ENCODE assay signal across 8 cellular contexts in the genomic region with DNA sequence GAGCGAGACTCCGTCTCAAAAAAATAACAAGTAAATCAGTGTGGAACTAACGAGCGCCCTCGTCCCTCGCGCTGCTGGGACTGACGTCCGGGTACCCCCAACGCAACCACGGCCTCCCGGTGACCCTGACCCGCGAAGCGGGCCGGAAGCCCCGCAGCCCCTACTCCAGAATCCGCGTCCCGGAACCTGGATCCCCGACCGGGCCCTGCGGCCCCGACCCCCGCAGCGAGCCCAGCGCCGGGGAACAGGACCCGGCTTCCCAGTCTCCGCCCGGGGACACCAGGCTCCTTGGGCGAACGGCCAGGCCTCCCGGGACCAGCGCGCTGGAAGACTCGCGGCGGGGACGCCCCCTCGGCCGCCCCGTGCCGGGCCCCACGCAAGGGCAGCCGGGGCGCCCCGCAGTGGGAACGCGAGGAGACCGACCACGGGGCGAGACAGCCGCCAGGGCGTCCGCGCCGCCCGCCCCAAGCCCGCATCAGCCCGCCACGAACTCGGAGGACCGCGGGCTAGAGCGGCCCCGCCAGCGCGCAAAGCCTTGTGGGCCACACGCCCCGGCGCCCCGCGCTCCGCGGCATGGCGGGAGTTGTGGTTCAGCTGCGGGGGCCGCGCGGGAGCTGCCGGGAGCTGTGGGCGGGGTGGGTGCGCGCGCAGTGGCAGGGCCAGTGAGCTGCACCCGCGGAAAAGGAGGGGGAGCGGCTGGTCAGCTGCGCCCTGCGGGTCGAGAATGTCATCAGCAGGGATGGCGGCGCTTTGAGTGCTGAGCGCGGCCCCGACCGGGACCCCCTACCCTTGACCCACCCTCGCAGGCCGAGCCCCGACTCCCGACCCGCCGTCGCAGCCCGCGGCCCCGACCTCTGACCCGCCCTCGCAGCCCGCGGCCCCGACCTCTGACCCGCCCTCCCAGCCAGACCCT. TPM values are rescaled to one million over a fixed set of nuclear protein-coding genes. Genes with fewer than 3 reads are reported as not detected.
A peak's percentile ranks its signal among the peaks of the same experiment; 100 is the strongest.
DNase-seq lines count a peak whose midpoint lies in the region; ATAC-seq and TF ChIP-seq lines count a peak whose summit lies in the region.

No MANE protein-coding gene starts in this region.

- peaks cover 7% of the 10 kb centered on the region for H3K9me3 Mint-ChIP-seq in activated naive CD4-positive, alpha-beta T cell treated with anti-CD3 and anti-CD28 coated beads, Interleukin-2, amount 10 ng/mL, durations not matched to agents 7 days and 5 days

- H3K27ac Mint-ChIP-seq in activated naive CD4-positive, alpha-beta T cell treated with anti-CD3 and anti-CD28 coated beads, Interleukin-2, amount 10 ng/mL, durations not matched to agents 7 days and 5 days, result peak overlapping the region; percentile 85

- TF ChIP-seq CTCF in HEK293 (tag by site-specific recombination; IDR thresholded peaks at IDR 0.05), result peak; percentile 27; the same call in 1 of the 2 replicates
- TF ChIP-seq CTCF in omental fat pad (IDR thresholded peaks at IDR 0.05), result no peak

- peaks cover 27% of the 10 kb centered on the region for H3K27me3 Mint-ChIP-seq in activated naive CD4-positive, alpha-beta T cell treated with anti-CD3 and anti-CD28 coated beads, Interleukin-2, amount 10 ng/mL, durations not matched to agents 7 days and 5 days

- no peaks in the 10 kb centered on the region for H3K9me3 ChIP-seq in HEK293 (ENCODE audit: control insufficient read depth, insufficient read depth, low read depth, low read length)

- peaks cover 18% of the 10 kb centered on the region for H3K4me1 Mint-ChIP-seq in activated naive CD4-positive, alpha-beta T cell treated with anti-CD3 and anti-CD28 coated beads, Interleukin-2, amount 10 ng/mL, durations not matched to agents 7 days and 5 days

- H3K27ac ChIP-seq in HEK293 (ENCODE audit: extremely low read depth, low read depth, low read length) (peak overlapping the region; percentile 92), temporal lobe (ENCODE audit: low read depth, low read length) (peak overlapping the region; percentile 99)

- H3K4me3 ChIP-seq in HEK293 (ENCODE audit: low read depth, low read length), result peak overlapping the region; percentile 73

- POLR2A ChIA-PET in HEK293 (lab: Yijun Ruan, JAX), result interaction anchor here (0.6 to 4.3 kb wide), 9 partner anchors 9 to 500 kb away, joined by 3 to 33 read pairs (median 4); partner anchors contain the start of genes SHC2 and TPGS1

- in situ Hi-C loops in SK-MEL-5 (cut with HindIII; ENCODE audit: low pct_unique_long_range_greater_than_20kb, low sequenced_read_pairs), result no loop called here

- ATAC-seq in omental fat pad (ENCODE audit: low FRiP score), result peak; percentile 97

- H3K36me3 Mint-ChIP-seq in activated naive CD4-positive, alpha-beta T cell treated with anti-CD3 and anti-CD28 coated beads, Interleukin-2, amount 10 ng/mL, durations not matched to agents 7 days and 5 days, result peaks cover under 1% of the 10 kb centered on the region

- H3K36me3 ChIP-seq in HEK293 (ENCODE audit: control insufficient read depth in 2 of 2, insufficient read depth in 1 of 2, low read length in 2 of 2), result no peaks in the 10 kb centered on the region

- peak overlapping the region; percentile 79 for H3K4me3 Mint-ChIP-seq in activated naive CD4-positive, alpha-beta T cell treated with anti-CD3 and anti-CD28 coated beads, Interleukin-2, amount 10 ng/mL, durations not matched to agents 7 days and 5 days

- no peaks in the 10 kb centered on the region for H3K4me1 ChIP-seq in HEK293 (ENCODE audit: control insufficient read depth, insufficient read depth, low read length)

- CTCF ChIA-PET in HEK293 (lab: Yijun Ruan, JAX), result interaction anchor here (0.7 to 2.7 kb wide), 5 partner anchors 9 to 109 kb away, joined by 3 to 16 read pairs (median 4); partner anchors contain the start of gene TPGS1
- CTCF ChIA-PET in activated naive CD4-positive, alpha-beta T cell treated with anti-CD3 and anti-CD28 coated beads, Interleukin-2, amount 10 ng/mL, durations not matched to agents 7 days and 5 days (lab: Charles Lee), result interaction anchor here (1.0 to 1.6 kb wide), 2 partner anchors 18 to 22 kb away, joined by 7 to 12 read pairs; no protein-coding TSS in a partner anchor

- DNase-seq in ELR (ENCODE audit: low read depth) (peak; percentile 94), NAMALWA (ENCODE audit: low spot score) (peak; percentile 93), SK-MEL-5 (ENCODE audit: low read depth, low spot score) (peak; percentile 86), globus pallidus (ENCODE audit: low spot score) (peak; percentile 93), omental fat pad (ENCODE audit: low spot score) (peak; percentile 80)
- peak; percentile 94 for DNase-seq in activated naive CD4-positive, alpha-beta T cell treated with anti-CD3 and anti-CD28 coated beads, Interleukin-2, amount 10 ng/mL, durations not matched to agents 7 days and 5 days

TF ChIP-seq in HEK293, 187 proteins besides CTCF, POLR2A, EP300 and RAD21 (continues in another document):
- TF ChIP-seq OSR2 (tag by site-specific recombination; IDR thresholded peaks at IDR 0.05) (peak; percentile 38), KLF8 (tag by site-specific recombination; IDR thresholded peaks at IDR 0.05) (peak; percentile 76; the same call in 1 of the 2 replicates), SP2 (tag by site-specific recombination; IDR thresholded peaks at IDR 0.05) (peak; percentile 25), BCL11A (tag by site-specific recombination; IDR thresholded peaks at IDR 0.05; ENCODE audit: low read depth) (peak; percentile 53; the same call in 1 of the 2 replicates), KLF10 (tag by site-specific recombination; IDR thresholded peaks at IDR 0.05) (peak; percentile 36; the same call in 1 of the 2 replicates), KLF9 (tag by site-specific recombination; IDR thresholded peaks at IDR 0.05; ENCODE audit: low read depth) (peak; percentile 49; the same call in 1 of the 2 replicates), EGR2 (tag by site-specific recombination; IDR thresholded peaks at IDR 0.05; ENCODE audit: low read depth) (peak; percentile 42; the same call in 1 of the 2 replicates)
- TF ChIP-seq, protein P1, sequence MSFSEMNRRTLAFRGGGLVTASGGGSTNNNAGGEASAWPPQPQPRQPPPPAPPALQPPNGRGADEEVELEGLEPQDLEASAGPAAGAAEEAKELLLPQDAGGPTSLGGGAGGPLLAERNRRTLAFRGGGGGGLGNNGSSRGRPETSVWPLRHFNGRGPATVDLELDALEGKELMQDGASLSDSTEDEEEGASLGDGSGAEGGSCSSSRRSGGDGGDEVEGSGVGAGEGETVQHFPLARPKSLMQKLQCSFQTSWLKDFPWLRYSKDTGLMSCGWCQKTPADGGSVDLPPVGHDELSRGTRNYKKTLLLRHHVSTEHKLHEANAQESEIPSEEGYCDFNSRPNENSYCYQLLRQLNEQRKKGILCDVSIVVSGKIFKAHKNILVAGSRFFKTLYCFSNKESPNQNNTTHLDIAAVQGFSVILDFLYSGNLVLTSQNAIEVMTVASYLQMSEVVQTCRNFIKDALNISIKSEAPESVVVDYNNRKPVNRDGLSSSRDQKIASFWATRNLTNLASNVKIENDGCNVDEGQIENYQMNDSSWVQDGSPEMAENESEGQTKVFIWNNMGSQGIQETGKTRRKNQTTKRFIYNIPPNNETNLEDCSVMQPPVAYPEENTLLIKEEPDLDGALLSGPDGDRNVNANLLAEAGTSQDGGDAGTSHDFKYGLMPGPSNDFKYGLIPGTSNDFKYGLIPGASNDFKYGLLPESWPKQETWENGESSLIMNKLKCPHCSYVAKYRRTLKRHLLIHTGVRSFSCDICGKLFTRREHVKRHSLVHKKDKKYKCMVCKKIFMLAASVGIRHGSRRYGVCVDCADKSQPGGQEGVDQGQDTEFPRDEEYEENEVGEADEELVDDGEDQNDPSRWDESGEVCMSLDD (tag by site-specific recombination; IDR thresholded peaks at IDR 0.05), result 0 out of 2 replicates have a peak, but pooled peaks have one; percentile 23

RNA-seq across cellular contexts. Expression of gene MADCAM1, which starts 7.5 kb away (rescaled TPM):
- not detected in 2 replicates for total RNA-seq in SK-MEL-5 (2014; rRNA removed; shearing (Covaris generic))
- 0.15 TPM in 1 of 2 replicates, not detected in the other for polyA plus RNA-seq in SK-MEL-5 (2015; cell fraction: cytosol; rRNA removed)
- polyA plus RNA-seq in SK-MEL-5 (2015; cell fraction: nucleus; rRNA removed), result not detected in 2 replicates
- total RNA-seq in omental fat pad, result under 1 TPM in 1 of 4 donors, not detected in 3; 0.69 TPM
- total RNA-seq in temporal lobe, result 0.74 TPM

RNA-seq across cellular contexts. Expression of gene TPGS1, which starts 18.5 kb away (rescaled TPM):
- total RNA-seq in SK-MEL-5 (2014; rRNA removed; shearing (Covaris generic)), result 19.5 and 26.4 TPM in 2 replicates
- 27.9 and 30.2 TPM in 2 replicates for polyA plus RNA-seq in SK-MEL-5 (2015; cell fraction: cytosol; rRNA removed)
- polyA plus RNA-seq in SK-MEL-5 (2015; cell fraction: nucleus; rRNA removed), result 2.1 and 4.7 TPM in 2 replicates
- 10 to 100 TPM; 45.5 to 61.2 (median 46.1) TPM for total RNA-seq in omental fat pad
- 12.8 TPM for total RNA-seq in temporal lobe

RNA-seq across cellular contexts. Expression of gene SHC2, which starts 27.9 kb away (rescaled TPM):
- total RNA-seq in SK-MEL-5 (2014; rRNA removed; shearing (Covaris generic)), result 6.7 and 7.0 TPM in 2 replicates
- polyA plus RNA-seq in SK-MEL-5 (2015; cell fraction: cytosol; rRNA removed), result 11.2 and 13.5 TPM in 2 replicates
- 141 and 145 TPM in 2 replicates for polyA plus RNA-seq in SK-MEL-5 (2015; cell fraction: nucleus; rRNA removed)
- total RNA-seq in omental fat pad (10 to 100 TPM; 11.7 to 27.1 (median 18.8) TPM), temporal lobe (8.9 TPM)

RNA-seq across cellular contexts. Expression of gene CDC34, which starts 42.8 kb away (rescaled TPM):
- 51.0 and 52.7 TPM in 2 replicates for total RNA-seq in SK-MEL-5 (2014; rRNA removed; shearing (Covaris generic))
- polyA plus RNA-seq in SK-MEL-5 (2015; cell fraction: cytosol; rRNA removed), result 47.1 and 54.5 TPM in 2 replicates
- polyA plus RNA-seq in SK-MEL-5 (2015; cell fraction: nucleus; rRNA removed), result 26.9 and 40.9 TPM in 2 replicates
- 10 to 100 TPM; 40.2 to 67.7 (median 55.5) TPM for total RNA-seq in omental fat pad
- total RNA-seq in temporal lobe, result 36.4 TPM

RNA-seq across cellular contexts. Expression of gene GZMM, which starts 55.1 kb away (rescaled TPM):
- 0.21 and 1.1 TPM in 2 replicates for total RNA-seq in SK-MEL-5 (2014; rRNA removed; shearing (Covaris generic))
- polyA plus RNA-seq in SK-MEL-5 (2015; cell fraction: cytosol; rRNA removed), result 0.10 and 0.77 TPM in 2 replicates
- 0.75 TPM in 1 of 2 replicates, not detected in the other for polyA plus RNA-seq in SK-MEL-5 (2015; cell fraction: nucleus; rRNA removed)
- total RNA-seq in omental fat pad, result 1 to 10 TPM in 2 of 4 donors, not detected in 2; 1.1 to 3.7 TPM
- not detected for total RNA-seq in temporal lobe

Comparison
In these comparisons a context has a peak if more than half of its experiments do, and no peak if none do; other contexts are left out.
1. Peak in every context shown above with its lines: DNase-seq, ATAC-seq, H3K4me3 ChIP-seq and H3K27ac ChIP-seq.